9 cellular contexts compared by ENCODE assay signal in the genomic region with DNA sequence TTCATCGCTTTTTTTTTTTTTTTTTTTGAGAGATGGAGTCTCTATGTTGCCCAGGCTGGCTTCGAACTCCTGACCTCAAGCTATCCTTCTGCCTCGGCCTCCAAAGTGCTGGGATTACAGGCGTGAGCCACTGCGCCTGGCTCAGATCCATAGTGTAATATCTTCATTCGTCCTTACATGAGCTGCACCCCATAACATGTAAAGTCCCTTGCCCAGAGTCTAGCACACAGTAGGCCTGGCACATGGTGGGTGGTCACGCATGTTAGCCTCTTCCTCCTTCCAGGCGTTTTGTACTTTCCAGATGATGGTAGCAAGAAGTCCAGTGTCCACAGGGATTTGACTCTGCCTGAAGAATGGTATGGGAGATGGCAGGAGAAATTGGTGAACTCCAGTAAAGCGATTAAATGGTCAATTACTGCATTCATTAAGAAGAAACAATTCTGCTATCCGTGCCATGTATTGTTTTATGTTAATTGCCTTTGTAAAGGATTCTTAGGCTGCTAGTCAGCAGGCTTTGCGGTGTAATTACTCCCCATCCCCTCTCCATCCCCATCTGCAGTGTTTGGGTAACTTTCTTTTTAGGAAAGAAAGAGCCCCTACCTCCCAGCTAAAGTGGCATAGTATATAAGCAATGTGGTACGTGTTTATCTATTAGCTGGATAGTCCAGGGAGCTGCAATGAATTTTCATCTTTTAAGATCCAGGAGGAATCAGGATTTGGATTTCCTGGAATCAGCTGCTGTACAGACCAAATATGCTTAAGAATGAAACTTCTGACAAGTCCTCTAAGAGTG. TPM values are rescaled to one million over a fixed set of nuclear protein-coding genes. Genes with fewer than 3 reads are reported as not detected.
A peak's percentile ranks its signal among the peaks of the same experiment; 100 is the strongest.
DNase-seq lines count a peak whose midpoint lies in the region; ATAC-seq, FAIRE-seq and TF ChIP-seq lines count a peak whose summit lies in the region.
"Had no signal": no experiment of that assay in that cellular context is flagged by ENCODE, and none has a peak within 500 bp of the region (broad histone marks: within the 10 kb centered on the region; RNA-seq: fewer than 3 reads in every experiment).

No MANE protein-coding gene starts in this region.

- H3K4me1 Mint-ChIP-seq in activated CD4-positive, alpha-beta T cell treated with anti-CD3 and anti-CD28 coated beads for 36 hours: peaks cover 33% of the 10 kb centered on the region
- peaks cover 17% of the 10 kb centered on the region for H3K4me1 Mint-ChIP-seq in astrocyte (ENCODE audit: low read depth, unreplicated experiment)

- peaks cover 45% of the 10 kb centered on the region for H4K20me1 ChIP-seq in astrocyte (ENCODE audit: insufficient read depth, low read length)

- no peaks in the 10 kb centered on the region for H3K9me3 ChIP-seq in astrocyte (ENCODE audit: insufficient read depth, low read depth, low read length)
- H3K9me3 ChIP-seq in right lobe of liver: no peaks in the 10 kb centered on the region
- no peaks in the 10 kb centered on the region for H3K9me3 ChIP-seq in testis

- H3K36me3 ChIP-seq in astrocyte (ENCODE audit: insufficient read depth, low read length): no peaks in the 10 kb centered on the region
- no peaks in the 10 kb centered on the region for H3K36me3 ChIP-seq in right lobe of liver
- H3K36me3 ChIP-seq in testis (ENCODE audit: low read depth, missing control alignments): no peaks in the 10 kb centered on the region

- H3K4me1 ChIP-seq in astrocyte (ENCODE audit: insufficient read depth, low read length) (peaks cover 15% of the 10 kb centered on the region), right lobe of liver (peaks cover 0 to 23% (median 0%) of the 10 kb centered on the region in 4 donors), testis (peaks cover 4% of the 10 kb centered on the region)

- ATAC-seq in activated CD4-positive, alpha-beta T cell treated with anti-CD3 and anti-CD28 coated beads for 36 hours: no peak
- ATAC-seq in right lobe of liver: no peak
- no peak for ATAC-seq in HG03097 (IDR thresholded peaks at IDR 0.05; ENCODE audit: low FRiP score, unreplicated experiment)
- ATAC-seq in GM21825 (IDR thresholded peaks at IDR 0.05; ENCODE audit: unreplicated experiment): no peak

- CTCF ChIA-PET in activated CD4-positive, alpha-beta T cell treated with anti-CD3 and anti-CD28 coated beads for 36 hours (lab: Charles Lee): no interaction called here

- FAIRE-seq in astrocyte (lab: Jason Lieb, UNC): no peak

- H3K4me3 ChIP-seq in astrocyte (ENCODE audit: insufficient read depth, low read depth, low read length): peak overlapping the region; percentile 87
- H3K4me3 ChIP-seq in right lobe of liver: peak overlapping the region; percentile 93 to 99 (median 97)
- H3K4me3 ChIP-seq in testis: peak overlapping the region; percentile 89 to 96

- H3K27ac ChIP-seq in astrocyte (ENCODE audit: low read depth, low read length) (no peak overlapping the region), right lobe of liver (peak overlapping the region; percentile 93 to 97 (median 95)), testis (peak overlapping the region; percentile 36 to 87)

- no peaks in the 10 kb centered on the region for H3K36me3 Mint-ChIP-seq in activated CD4-positive, alpha-beta T cell treated with anti-CD3 and anti-CD28 coated beads for 36 hours (ENCODE audit: low read depth)
- H3K36me3 Mint-ChIP-seq in astrocyte (ENCODE audit: low read depth, unreplicated experiment): peaks cover 10% of the 10 kb centered on the region

- 27% methylated on average over 12 of the region's 12 CpGs for WGBS in right lobe of liver (ENCODE audit: insufficient coverage, low coverage, low lambda C conversion rate, missing lambda C conversion rate)
- WGBS in testis, 2 donors: 26 to 32% methylated on average over 12 of the region's 12 CpGs

- H3K9me3 Mint-ChIP-seq in activated CD4-positive, alpha-beta T cell treated with anti-CD3 and anti-CD28 coated beads for 36 hours (ENCODE audit: low read depth): no peaks in the 10 kb centered on the region
- H3K9me3 Mint-ChIP-seq in astrocyte (ENCODE audit: unreplicated experiment): no peaks in the 10 kb centered on the region

- H3K27ac Mint-ChIP-seq in activated CD4-positive, alpha-beta T cell treated with anti-CD3 and anti-CD28 coated beads for 36 hours: peak overlapping the region; percentile 32
- peak overlapping the region; percentile 96 for H3K27ac Mint-ChIP-seq in astrocyte (ENCODE audit: unreplicated experiment)

- H3K4me2 ChIP-seq in astrocyte (ENCODE audit: low read length): peak overlapping the region; percentile 99

- H3K9ac ChIP-seq in astrocyte (ENCODE audit: low read length): peak overlapping the region; percentile 93

- H2AFZ ChIP-seq in astrocyte (ENCODE audit: low read depth, low read length): no peak overlapping the region

- intact Hi-C loops in activated CD4-positive, alpha-beta T cell treated with anti-CD3 and anti-CD28 coated beads for 36 hours (cut with DNase I, micrococcal nuclease): no loop called here
- intact Hi-C loops in right lobe of liver (cut with DNase I) (no loop called here), testis (cut with DNase I; ENCODE audit: low total_unique reads) (no loop called here)

- POLR2A ChIA-PET in activated CD4-positive, alpha-beta T cell treated with anti-CD3 and anti-CD28 coated beads for 36 hours (lab: Charles Lee): no interaction called here

- TF ChIP-seq CTCF in astrocyte (IDR thresholded peaks at IDR 0.05; ENCODE audit: insufficient read depth, low read depth, low read length): no peak
- no peak for TF ChIP-seq CTCF in right lobe of liver (IDR thresholded peaks at IDR 0.05)
- no peak for TF ChIP-seq CTCF in testis (IDR thresholded peaks at IDR 0.05)

- peaks cover 14% of the 10 kb centered on the region for H3K27me3 Mint-ChIP-seq in activated CD4-positive, alpha-beta T cell treated with anti-CD3 and anti-CD28 coated beads for 36 hours
- no peaks in the 10 kb centered on the region for H3K27me3 Mint-ChIP-seq in astrocyte (ENCODE audit: low read depth, unreplicated experiment)

- peaks cover 51% of the 10 kb centered on the region for H3K79me2 ChIP-seq in astrocyte (ENCODE audit: insufficient read depth, low read length)

- TF ChIP-seq POLR2A in right lobe of liver (IDR thresholded peaks at IDR 0.05): no peak
- TF ChIP-seq POLR2A in testis (IDR thresholded peaks at IDR 0.05): no peak

- H3K4me3 Mint-ChIP-seq in activated CD4-positive, alpha-beta T cell treated with anti-CD3 and anti-CD28 coated beads for 36 hours: peak overlapping the region; percentile 81
- peak overlapping the region; percentile 98 for H3K4me3 Mint-ChIP-seq in astrocyte (ENCODE audit: unreplicated experiment)

- H3K27me3 ChIP-seq in astrocyte (ENCODE audit: insufficient read depth, low read length) (peaks cover 3% of the 10 kb centered on the region), right lobe of liver (no peaks in the 10 kb centered on the region), testis (no peaks in the 10 kb centered on the region)

- DNase-seq in activated CD4-positive, alpha-beta T cell treated with anti-CD3 and anti-CD28 coated beads for 36 hours: no peak
- no peak for DNase-seq in activated CD4-positive, alpha-beta T cell treated with anti-CD3 and anti-CD28 coated beads for 4 hours
- DNase-seq in astrocyte (ENCODE audit: low read depth) (peak; percentile 18), right lobe of liver (peak in 1 of 3 donors; percentile 38), testis (peak; percentile 4), NCI-H2029 treated with DMSO at 0.1 percent for 48 hours (lab: John Stamatoyannopoulos, UW) (no peak)
- DNase-seq: NCI-H1694 treated with DMSO at 0.1 percent for 48 hours had no signal

RNA-seq across cellular contexts. Expression of a gene that starts 1.2 kb away (rescaled TPM):
- 1 to 10 TPM; 1.0 to 1.1 TPM for total RNA-seq in activated CD4-positive, alpha-beta T cell treated with anti-CD3 and anti-CD28 coated beads for 36 hours
- total RNA-seq in astrocyte: 36.5 and 40.2 TPM in 2 replicates
- total RNA-seq in right lobe of liver: 10 to 100 TPM; 18.0 to 40.5 (median 26.3) TPM
- 10 to 100 TPM; 34.7 to 40.7 TPM for total RNA-seq in testis
- polyA plus RNA-seq in testis (ENCODE audit: insufficient read depth, low read depth, low replicate concordance): 55.7 TPM

Comparison
In these comparisons a context has a peak if more than half of its experiments do, and no peak if none do; other contexts are left out.
1. DNase-seq: peak in astrocyte (single experiment) and testis (single experiment); none in activated CD4-positive, alpha-beta T cell treated with anti-CD3 and anti-CD28 coated beads for 36 hours (single experiment), activated CD4-positive, alpha-beta T cell treated with anti-CD3 and anti-CD28 coated beads for 4 hours (0 of 2) and NCI-H2029 treated with DMSO at 0.1 percent for 48 hours (single experiment).
2. RNA of a gene that starts 1.2 kb away (total RNA-seq): 34.7 to 40.7 TPM in testis, 36.5 to 40.2 TPM in astrocyte and 18.0 to 40.5 TPM in right lobe of liver; 1.0 to 1.1 TPM in activated CD4-positive, alpha-beta T cell treated with anti-CD3 and anti-CD28 coated beads for 36 hours; every median in the first group is over 4 times any median in the second.
3. Peak in every context shown above with its lines, with median percentiles within 50 percentile points of each other: H3K4me3 ChIP-seq.